ENCODE assay signal across 16 cellular contexts in genomic region chr10:43199088-43199683, GRCh38.
DNase-seq lines count a peak whose midpoint lies in the region; ATAC-seq and TF ChIP-seq lines count a peak whose summit lies in the region.
"Had no signal": no experiment of that assay in that cellular context is flagged by ENCODE, and none has a peak within 500 bp of the region (broad histone marks: within the 10 kb centered on the region; RNA-seq: fewer than 3 reads in every experiment).

No MANE protein-coding gene starts in this region.

- no peaks in the 10 kb centered on the region for H3K9me3 Mint-ChIP-seq in activated CD4-positive, alpha-beta T cell treated with anti-CD3 and anti-CD28 coated beads, Interleukin-2, amount 10 ng/mL, durations not matched to agents 7 days and 5 days
- no peaks in the 10 kb centered on the region for H3K9me3 Mint-ChIP-seq in activated CD4-positive, alpha-beta T cell treated with anti-CD3 and anti-CD28 coated beads, Interleukin-2, amount 10 ng/mL, durations not matched to agents 24 days and 14 days
- H3K9me3 Mint-ChIP-seq in effector memory CD8-positive, alpha-beta T cell, result no peaks in the 10 kb centered on the region
- H3K9me3 Mint-ChIP-seq: CD8-positive, alpha-beta T cell had no signal

- peak overlapping the region; percentile 38 for H3K9ac ChIP-seq in neuronal stem cell (ENCODE audit: low read depth, low read length, poor library complexity)
- H3K9ac ChIP-seq: BLaER1 had no signal

- H2AFZ ChIP-seq in neuronal stem cell (ENCODE audit: low read length), result no peak overlapping the region

- no peak overlapping the region for H2BK15ac ChIP-seq in neuronal stem cell (ENCODE audit: low read length)

- H3K18ac ChIP-seq in neuronal stem cell (ENCODE audit: low read length), result no peak overlapping the region

- H3K4me2 ChIP-seq in neuronal stem cell (ENCODE audit: insufficient read depth, low read length, poor library complexity, severe bottlenecking), result no peak overlapping the region
- H3K4me2 ChIP-seq: BLaER1 had no signal

- TF ChIP-seq EP300 in upper lobe of left lung (IDR thresholded peaks at IDR 0.05), result no peak

- no peaks in the 10 kb centered on the region for H3K27me3 Mint-ChIP-seq in activated CD4-positive, alpha-beta T cell treated with anti-CD3 and anti-CD28 coated beads, Interleukin-2, amount 10 ng/mL, durations not matched to agents 7 days and 5 days
- H3K27me3 Mint-ChIP-seq in activated CD4-positive, alpha-beta T cell treated with anti-CD3 and anti-CD28 coated beads, Interleukin-2, amount 10 ng/mL, durations not matched to agents 24 days and 14 days, result no peaks in the 10 kb centered on the region
- H3K27me3 Mint-ChIP-seq in effector memory CD8-positive, alpha-beta T cell, result no peaks in the 10 kb centered on the region

- no peak for TF ChIP-seq CTCF in GM13977 (IDR thresholded peaks at IDR 0.05; ENCODE audit: extremely low read depth, insufficient read depth, missing control alignments)
- TF ChIP-seq CTCF in upper lobe of left lung (IDR thresholded peaks at IDR 0.05), result no peak

- TF ChIP-seq POLR2A in upper lobe of left lung (IDR thresholded peaks at IDR 0.05), result no peak

- H2AK5ac ChIP-seq in neuronal stem cell (ENCODE audit: low read depth, low read length), result no peak overlapping the region

- CTCF ChIA-PET in activated CD4-positive, alpha-beta T cell treated with anti-CD3 and anti-CD28 coated beads, Interleukin-2, amount 10 ng/mL, durations not matched to agents 7 days and 5 days (lab: Charles Lee), result no interaction called here

- H2BK5ac ChIP-seq in neuronal stem cell (ENCODE audit: low read length), result no peak overlapping the region

- H2BK12ac ChIP-seq in neuronal stem cell (ENCODE audit: low read length), result no peak overlapping the region

- H3K9me3 ChIP-seq in neuronal stem cell (replicated peaks in 1 of 2; ENCODE audit: control insufficient read depth in 2 of 2, insufficient read depth in 1 of 2, low read depth in 1 of 2, low read length in 2 of 2) (no peaks in the 10 kb centered on the region), upper lobe of left lung (no peaks in the 10 kb centered on the region)
- H3K9me3 ChIP-seq: BLaER1 had no signal

- intact Hi-C loops in activated CD4-positive, alpha-beta T cell treated with anti-CD3 and anti-CD28 coated beads, Interleukin-2, amount 10 ng/mL, durations not matched to agents 24 days and 14 days (cut with micrococcal nuclease), result no loop called here

- peak overlapping the region; percentile 89 for H3K23ac ChIP-seq in neuronal stem cell (ENCODE audit: low read depth, low read length, poor library complexity)

- H3K4me1 ChIP-seq in neuronal stem cell (ENCODE audit: control insufficient read depth in 2 of 2, insufficient read depth in 1 of 2, low read depth in 1 of 2, low read length in 2 of 2) (peaks cover 0 to 8% of the 10 kb centered on the region in 2 donors), upper lobe of left lung (peaks cover 12 to 17% (median 14%) of the 10 kb centered on the region in 4 donors)

- in situ Hi-C loops in GM13977 (cut with MboI; ENCODE audit: low pct_unique_long_range_greater_than_20kb, low sequenced_read_pairs, unreplicated experiment), result no loop called here

- H3K4me3 Mint-ChIP-seq in activated CD4-positive, alpha-beta T cell treated with anti-CD3 and anti-CD28 coated beads, Interleukin-2, amount 10 ng/mL, durations not matched to agents 7 days and 5 days, result no peak overlapping the region
- H3K4me3 Mint-ChIP-seq in activated CD4-positive, alpha-beta T cell treated with anti-CD3 and anti-CD28 coated beads, Interleukin-2, amount 10 ng/mL, durations not matched to agents 24 days and 14 days, result no peak overlapping the region
- H3K4me3 Mint-ChIP-seq in effector memory CD8-positive, alpha-beta T cell, result no peak overlapping the region
- H3K4me3 Mint-ChIP-seq: CD8-positive, alpha-beta T cell had no signal

- no peak overlapping the region for H3K4ac ChIP-seq in neuronal stem cell (ENCODE audit: low read length)

- no peak overlapping the region for H2BK120ac ChIP-seq in neuronal stem cell (ENCODE audit: low read depth, low read length)

- peaks cover 0 to 4% of the 10 kb centered on the region in 2 donors for H3K36me3 ChIP-seq in neuronal stem cell (replicated peaks in 1 of 2; ENCODE audit: control insufficient read depth in 2 of 2, insufficient read depth in 2 of 2, low read length in 2 of 2)
- no peaks in the 10 kb centered on the region for H3K36me3 ChIP-seq in upper lobe of left lung

- peaks cover 0 to 9% (median 3%) of the 10 kb centered on the region in 3 experiments for H3K27me3 ChIP-seq in neuronal stem cell (ENCODE audit: control insufficient read depth in 3 of 3, insufficient read depth in 3 of 3, low read depth in 1 of 3, low read length in 3 of 3)
- no peaks in the 10 kb centered on the region for H3K27me3 ChIP-seq in upper lobe of left lung
- H3K27me3 ChIP-seq: BLaER1 had no signal

- POLR2A ChIA-PET in activated CD4-positive, alpha-beta T cell treated with anti-CD3 and anti-CD28 coated beads, Interleukin-2, amount 10 ng/mL, durations not matched to agents 7 days and 5 days (lab: Charles Lee), result no interaction called here

- no CpG with 5 or more reads among the region's 16 CpGs for WGBS in neuronal stem cell (ENCODE audit: extremely low coverage in 2 of 2, insufficient read length in 2 of 2, insufficient replicate concordance in 1 of 2), 2 donors
- 94 to 99% methylated on average over 10 to 14 of the region's 16 CpGs for WGBS in upper lobe of left lung, 2 donors

- H3K4me3 ChIP-seq in neuronal stem cell (ENCODE audit: low read length in 2 of 2) (no peak overlapping the region), upper lobe of left lung (no peak overlapping the region)
- H3K4me3 ChIP-seq: BLaER1 had no signal

- no peak overlapping the region for H4K8ac ChIP-seq in neuronal stem cell (ENCODE audit: low read depth, low read length)

- no peak overlapping the region for H4K91ac ChIP-seq in neuronal stem cell (ENCODE audit: low read depth, low read length, poor library complexity)

- H3K36me3 Mint-ChIP-seq in activated CD4-positive, alpha-beta T cell treated with anti-CD3 and anti-CD28 coated beads, Interleukin-2, amount 10 ng/mL, durations not matched to agents 7 days and 5 days (ENCODE audit: low read depth), result no peaks in the 10 kb centered on the region
- H3K36me3 Mint-ChIP-seq in activated CD4-positive, alpha-beta T cell treated with anti-CD3 and anti-CD28 coated beads, Interleukin-2, amount 10 ng/mL, durations not matched to agents 24 days and 14 days (ENCODE audit: low read depth), result no peaks in the 10 kb centered on the region
- H3K36me3 Mint-ChIP-seq in effector memory CD8-positive, alpha-beta T cell (ENCODE audit: insufficient read depth), result peaks cover 26% of the 10 kb centered on the region
- H3K36me3 Mint-ChIP-seq: CD8-positive, alpha-beta T cell had no signal

- DNase-seq in activated CD4-positive, alpha-beta T cell treated with anti-CD3 and anti-CD28 coated beads, Interleukin-2, amount 10 ng/mL, durations not matched to agents 7 days and 5 days, result peak; percentile 1
- DNase-seq in activated CD4-positive, alpha-beta T cell treated with anti-CD3 and anti-CD28 coated beads, Interleukin-2, amount 10 ng/mL, durations not matched to agents 24 days and 14 days, result no peak
- DNase-seq in GM13977 (ENCODE audit: low spot score), result peak; percentile 6
- no peak for DNase-seq in neuronal stem cell (ENCODE audit: low spot score)
- peak; percentile 17 to 62 for DNase-seq in upper lobe of left lung
- no peak for DNase-seq in effector memory CD8-positive, alpha-beta T cell
- DNase-seq: CD8-positive, alpha-beta T cell; DMS79; NCI-H187 treated with DMSO at 0.1 percent for 48 hours; NCI-H69; OCI-M1; RPMI8226 had no signal

- H3K27ac ChIP-seq in neuronal stem cell (replicated peaks; ENCODE audit: low read length) (no peak overlapping the region), upper lobe of left lung (no peak overlapping the region)
- H3K27ac ChIP-seq: 22Rv1, BLaER1 had no signal

- peaks cover 6% of the 10 kb centered on the region for H3K4me1 Mint-ChIP-seq in activated CD4-positive, alpha-beta T cell treated with anti-CD3 and anti-CD28 coated beads, Interleukin-2, amount 10 ng/mL, durations not matched to agents 7 days and 5 days
- peaks cover 4% of the 10 kb centered on the region for H3K4me1 Mint-ChIP-seq in activated CD4-positive, alpha-beta T cell treated with anti-CD3 and anti-CD28 coated beads, Interleukin-2, amount 10 ng/mL, durations not matched to agents 24 days and 14 days
- peaks cover 6% of the 10 kb centered on the region in 2 donors for H3K4me1 Mint-ChIP-seq in effector memory CD8-positive, alpha-beta T cell (ENCODE audit: low read depth in 2 of 2)

- ATAC-seq in upper lobe of left lung (ENCODE audit: low FRiP score in 2 of 2) (no peak), GM19324 (IDR thresholded peaks at IDR 0.05; ENCODE audit: low FRiP score, unreplicated experiment) (no peak), GM21381 (IDR thresholded peaks at IDR 0.05; ENCODE audit: unreplicated experiment) (no peak)
- ATAC-seq in effector memory CD8-positive, alpha-beta T cell (replicated peaks), result no peak
- ATAC-seq: CD8-positive, alpha-beta T cell had no signal

- peaks cover 2% of the 10 kb centered on the region for H3K79me1 ChIP-seq in neuronal stem cell (ENCODE audit: low read depth, low read length)

- H3K14ac ChIP-seq in neuronal stem cell (ENCODE audit: low read length), result no peak overlapping the region

- no peak overlapping the region for H3K27ac Mint-ChIP-seq in activated CD4-positive, alpha-beta T cell treated with anti-CD3 and anti-CD28 coated beads, Interleukin-2, amount 10 ng/mL, durations not matched to agents 7 days and 5 days
- H3K27ac Mint-ChIP-seq in activated CD4-positive, alpha-beta T cell treated with anti-CD3 and anti-CD28 coated beads, Interleukin-2, amount 10 ng/mL, durations not matched to agents 24 days and 14 days, result no peak overlapping the region
- H3K27ac Mint-ChIP-seq in effector memory CD8-positive, alpha-beta T cell, result no peak overlapping the region
- H3K27ac Mint-ChIP-seq: CD8-positive, alpha-beta T cell had no signal

Comparison
In these comparisons a context has a peak if more than half of its experiments do, and no peak if none do; other contexts are left out.
1. DNase-seq: peak in activated CD4-positive, alpha-beta T cell treated with anti-CD3 and anti-CD28 coated beads, Interleukin-2, amount 10 ng/mL, durations not matched to agents 7 days and 5 days (single experiment), GM13977 (single experiment) and upper lobe of left lung (2 of 2); none in activated CD4-positive, alpha-beta T cell treated with anti-CD3 and anti-CD28 coated beads, Interleukin-2, amount 10 ng/mL, durations not matched to agents 24 days and 14 days (single experiment), neuronal stem cell (single experiment) and effector memory CD8-positive, alpha-beta T cell (0 of 3).